Comparison of ENCODE assay signal across 1 cellular context in the genomic region with DNA sequence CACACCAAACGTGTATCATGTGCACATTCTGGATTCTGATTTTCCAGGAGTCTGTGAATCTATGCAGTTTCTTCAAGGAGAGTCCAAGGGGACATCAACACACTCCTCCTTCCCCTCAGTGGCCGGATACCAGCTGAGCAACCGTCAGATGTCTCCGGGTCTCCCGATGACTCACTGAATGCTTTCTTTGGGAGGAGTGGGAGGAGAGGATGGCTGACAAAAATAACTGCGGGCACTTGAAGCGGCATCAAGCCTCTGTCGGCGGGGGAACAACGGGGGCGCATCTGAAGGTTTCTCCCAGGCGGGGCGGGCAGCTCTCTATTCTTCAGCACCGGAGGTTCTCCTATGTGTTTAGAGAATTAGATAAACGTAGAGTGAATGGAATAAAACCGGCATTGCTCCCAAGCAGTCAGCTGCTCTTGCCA.
TF ChIP-seq lines count a peak whose summit lies in the region.

No MANE protein-coding gene starts in this region.

TF ChIP-seq in HEK293, 187 proteins besides CTCF, POLR2A, EP300 and RAD21 (continued from another document):
- TF ChIP-seq, protein P1, sequence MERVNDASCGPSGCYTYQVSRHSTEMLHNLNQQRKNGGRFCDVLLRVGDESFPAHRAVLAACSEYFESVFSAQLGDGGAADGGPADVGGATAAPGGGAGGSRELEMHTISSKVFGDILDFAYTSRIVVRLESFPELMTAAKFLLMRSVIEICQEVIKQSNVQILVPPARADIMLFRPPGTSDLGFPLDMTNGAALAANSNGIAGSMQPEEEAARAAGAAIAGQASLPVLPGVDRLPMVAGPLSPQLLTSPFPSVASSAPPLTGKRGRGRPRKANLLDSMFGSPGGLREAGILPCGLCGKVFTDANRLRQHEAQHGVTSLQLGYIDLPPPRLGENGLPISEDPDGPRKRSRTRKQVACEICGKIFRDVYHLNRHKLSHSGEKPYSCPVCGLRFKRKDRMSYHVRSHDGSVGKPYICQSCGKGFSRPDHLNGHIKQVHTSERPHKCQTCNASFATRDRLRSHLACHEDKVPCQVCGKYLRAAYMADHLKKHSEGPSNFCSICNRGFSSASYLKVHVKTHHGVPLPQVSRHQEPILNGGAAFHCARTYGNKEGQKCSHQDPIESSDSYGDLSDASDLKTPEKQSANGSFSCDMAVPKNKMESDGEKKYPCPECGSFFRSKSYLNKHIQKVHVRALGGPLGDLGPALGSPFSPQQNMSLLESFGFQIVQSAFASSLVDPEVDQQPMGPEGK (tag by site-specific recombination; IDR thresholded peaks at IDR 0.05) = peak; percentile 58
- TF ChIP-seq ZNF16 (tag by site-specific recombination; IDR thresholded peaks at IDR 0.05; ENCODE audit: low read depth) (no peak), ZNF600 (tag by site-specific recombination; IDR thresholded peaks at IDR 0.05) (no peak), RBAK (tag by site-specific recombination; IDR thresholded peaks at IDR 0.05) (no peak), ZNF544 (tag by site-specific recombination; IDR thresholded peaks at IDR 0.05) (no peak), SCRT1 (tag by site-specific recombination; IDR thresholded peaks at IDR 0.05; ENCODE audit: borderline replicate concordance) (no peak), HOXC10 (CRISPR knock-in tag; IDR thresholded peaks at IDR 0.05) (no peak), ZNF549 (tag by site-specific recombination; IDR thresholded peaks at IDR 0.05) (no peak), GLIS2 (tag by site-specific recombination; IDR thresholded peaks at IDR 0.05) (no peak), SP2 (tag by site-specific recombination; IDR thresholded peaks at IDR 0.05) (no peak), ZNF335 (tag by site-specific recombination; conservative IDR thresholded peaks at IDR 0.05) (peak; percentile 63), ZNF670 (tag by site-specific recombination; IDR thresholded peaks at IDR 0.05; ENCODE audit: low read depth) (no peak), ZNF660 (tag by site-specific recombination; IDR thresholded peaks at IDR 0.05) (peak; percentile 90), ZNF473 (tag by site-specific recombination; IDR thresholded peaks at IDR 0.05) (no peak), ZNF239 (tag by site-specific recombination; IDR thresholded peaks at IDR 0.05) (no peak), ZNF501 (tag by site-specific recombination; IDR thresholded peaks at IDR 0.05) (no peak), GLI2 (tag by site-specific recombination; IDR thresholded peaks at IDR 0.05; ENCODE audit: borderline replicate concordance, low read depth) (no peak), KLF1 (tag by site-specific recombination; IDR thresholded peaks at IDR 0.05) (peak; percentile 76), ZNF366 (tag by site-specific recombination; conservative IDR thresholded peaks at IDR 0.05) (peak; percentile 71), SETDB1 (IDR thresholded peaks at IDR 0.05; ENCODE audit: insufficient read length, low read length) (no peak), ZNF2 (tag by site-specific recombination; IDR thresholded peaks at IDR 0.05) (no peak), ZBTB21 (tag by site-specific recombination; IDR thresholded peaks at IDR 0.05) (no peak), ZNF48 (tag by site-specific recombination; IDR thresholded peaks at IDR 0.05) (no peak), ZNF394 (tag by site-specific recombination; IDR thresholded peaks at IDR 0.05; ENCODE audit: borderline replicate concordance) (peak; percentile 33; the same call in 1 of the 2 replicates), ZNF211 (tag by site-specific recombination; IDR thresholded peaks at IDR 0.05; ENCODE audit: low read depth) (no peak), ZIC2 (tag by site-specific recombination; IDR thresholded peaks at IDR 0.05) (peak; percentile 73), ZFHX2 (tag by site-specific recombination; conservative IDR thresholded peaks at IDR 0.05) (peak; percentile 90), ZNF654 (tag by site-specific recombination; IDR thresholded peaks at IDR 0.05; ENCODE audit: low read depth) (no peak), ZNF514 (tag by site-specific recombination; IDR thresholded peaks at IDR 0.05) (no peak), IKZF3 (tag by site-specific recombination; IDR thresholded peaks at IDR 0.05) (peak; percentile 76), ZEB2 (tag by site-specific recombination; IDR thresholded peaks at IDR 0.05) (peak; percentile 22; the same call in 1 of the 2 replicates), ZNF311 (tag by site-specific recombination; IDR thresholded peaks at IDR 0.05; ENCODE audit: borderline replicate concordance) (no peak)
- TF ChIP-seq, protein P2, sequence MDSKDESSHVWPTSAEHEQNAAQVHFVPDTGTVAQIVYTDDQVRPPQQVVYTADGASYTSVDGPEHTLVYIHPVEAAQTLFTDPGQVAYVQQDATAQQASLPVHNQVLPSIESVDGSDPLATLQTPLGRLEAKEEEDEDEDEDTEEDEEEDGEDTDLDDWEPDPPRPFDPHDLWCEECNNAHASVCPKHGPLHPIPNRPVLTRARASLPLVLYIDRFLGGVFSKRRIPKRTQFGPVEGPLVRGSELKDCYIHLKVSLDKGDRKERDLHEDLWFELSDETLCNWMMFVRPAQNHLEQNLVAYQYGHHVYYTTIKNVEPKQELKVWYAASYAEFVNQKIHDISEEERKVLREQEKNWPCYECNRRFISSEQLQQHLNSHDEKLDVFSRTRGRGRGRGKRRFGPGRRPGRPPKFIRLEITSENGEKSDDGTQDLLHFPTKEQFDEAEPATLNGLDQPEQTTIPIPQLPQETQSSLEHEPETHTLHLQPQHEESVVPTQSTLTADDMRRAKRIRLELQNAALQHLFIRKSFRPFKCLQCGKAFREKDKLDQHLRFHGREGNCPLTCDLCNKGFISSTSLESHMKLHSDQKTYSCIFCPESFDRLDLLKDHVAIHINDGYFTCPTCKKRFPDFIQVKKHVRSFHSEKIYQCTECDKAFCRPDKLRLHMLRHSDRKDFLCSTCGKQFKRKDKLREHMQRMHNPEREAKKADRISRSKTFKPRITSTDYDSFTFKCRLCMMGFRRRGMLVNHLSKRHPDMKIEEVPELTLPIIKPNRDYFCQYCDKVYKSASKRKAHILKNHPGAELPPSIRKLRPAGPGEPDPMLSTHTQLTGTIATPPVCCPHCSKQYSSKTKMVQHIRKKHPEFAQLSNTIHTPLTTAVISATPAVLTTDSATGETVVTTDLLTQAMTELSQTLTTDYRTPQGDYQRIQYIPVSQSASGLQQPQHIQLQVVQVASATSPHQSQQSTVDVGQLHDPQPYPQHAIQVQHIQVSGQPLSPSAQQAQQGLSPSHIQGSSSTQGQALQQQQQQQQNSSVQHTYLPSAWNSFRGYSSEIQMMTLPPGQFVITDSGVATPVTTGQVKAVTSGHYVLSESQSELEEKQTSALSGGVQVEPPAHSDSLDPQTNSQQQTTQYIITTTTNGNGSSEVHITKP (tag by site-specific recombination; IDR thresholded peaks at IDR 0.05) = peak; percentile 20; the same call in 1 of the 2 replicates
- TF ChIP-seq, protein P3, sequence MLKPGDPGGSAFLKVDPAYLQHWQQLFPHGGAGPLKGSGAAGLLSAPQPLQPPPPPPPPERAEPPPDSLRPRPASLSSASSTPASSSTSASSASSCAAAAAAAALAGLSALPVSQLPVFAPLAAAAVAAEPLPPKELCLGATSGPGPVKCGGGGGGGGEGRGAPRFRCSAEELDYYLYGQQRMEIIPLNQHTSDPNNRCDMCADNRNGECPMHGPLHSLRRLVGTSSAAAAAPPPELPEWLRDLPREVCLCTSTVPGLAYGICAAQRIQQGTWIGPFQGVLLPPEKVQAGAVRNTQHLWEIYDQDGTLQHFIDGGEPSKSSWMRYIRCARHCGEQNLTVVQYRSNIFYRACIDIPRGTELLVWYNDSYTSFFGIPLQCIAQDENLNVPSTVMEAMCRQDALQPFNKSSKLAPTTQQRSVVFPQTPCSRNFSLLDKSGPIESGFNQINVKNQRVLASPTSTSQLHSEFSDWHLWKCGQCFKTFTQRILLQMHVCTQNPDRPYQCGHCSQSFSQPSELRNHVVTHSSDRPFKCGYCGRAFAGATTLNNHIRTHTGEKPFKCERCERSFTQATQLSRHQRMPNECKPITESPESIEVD (tag by site-specific recombination; IDR thresholded peaks at IDR 0.05) = no peak
- TF ChIP-seq, protein P4, sequence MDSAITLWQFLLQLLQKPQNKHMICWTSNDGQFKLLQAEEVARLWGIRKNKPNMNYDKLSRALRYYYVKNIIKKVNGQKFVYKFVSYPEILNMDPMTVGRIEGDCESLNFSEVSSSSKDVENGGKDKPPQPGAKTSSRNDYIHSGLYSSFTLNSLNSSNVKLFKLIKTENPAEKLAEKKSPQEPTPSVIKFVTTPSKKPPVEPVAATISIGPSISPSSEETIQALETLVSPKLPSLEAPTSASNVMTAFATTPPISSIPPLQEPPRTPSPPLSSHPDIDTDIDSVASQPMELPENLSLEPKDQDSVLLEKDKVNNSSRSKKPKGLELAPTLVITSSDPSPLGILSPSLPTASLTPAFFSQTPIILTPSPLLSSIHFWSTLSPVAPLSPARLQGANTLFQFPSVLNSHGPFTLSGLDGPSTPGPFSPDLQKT (IDR thresholded peaks at IDR 0.05; ENCODE audit: borderline replicate concordance, low read depth, low read length) = no peak
- TF ChIP-seq, protein P5, sequence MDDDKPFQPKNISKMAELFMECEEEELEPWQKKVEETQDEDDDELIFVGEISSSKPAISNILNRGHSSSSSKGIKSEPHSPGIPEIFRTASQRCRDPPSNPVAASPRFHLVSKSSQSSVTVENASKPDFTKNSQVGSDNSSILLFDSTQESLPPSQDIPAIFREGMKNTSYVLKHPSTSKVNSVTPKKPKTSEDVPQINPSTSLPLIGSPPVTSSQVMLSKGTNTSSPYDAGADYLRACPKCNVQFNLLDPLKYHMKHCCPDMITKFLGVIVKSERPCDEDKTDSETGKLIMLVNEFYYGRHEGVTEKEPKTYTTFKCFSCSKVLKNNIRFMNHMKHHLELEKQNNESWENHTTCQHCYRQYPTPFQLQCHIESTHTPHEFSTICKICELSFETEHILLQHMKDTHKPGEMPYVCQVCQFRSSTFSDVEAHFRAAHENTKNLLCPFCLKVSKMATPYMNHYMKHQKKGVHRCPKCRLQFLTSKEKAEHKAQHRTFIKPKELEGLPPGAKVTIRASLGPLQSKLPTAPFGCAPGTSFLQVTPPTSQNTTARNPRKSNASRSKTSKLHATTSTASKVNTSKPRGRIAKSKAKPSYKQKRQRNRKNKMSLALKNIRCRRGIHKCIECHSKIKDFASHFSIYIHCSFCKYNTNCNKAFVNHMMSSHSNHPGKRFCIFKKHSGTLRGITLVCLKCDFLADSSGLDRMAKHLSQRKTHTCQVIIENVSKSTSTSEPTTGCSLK (tag by site-specific recombination; IDR thresholded peaks at IDR 0.05) = no peak
- TF ChIP-seq, protein P6, sequence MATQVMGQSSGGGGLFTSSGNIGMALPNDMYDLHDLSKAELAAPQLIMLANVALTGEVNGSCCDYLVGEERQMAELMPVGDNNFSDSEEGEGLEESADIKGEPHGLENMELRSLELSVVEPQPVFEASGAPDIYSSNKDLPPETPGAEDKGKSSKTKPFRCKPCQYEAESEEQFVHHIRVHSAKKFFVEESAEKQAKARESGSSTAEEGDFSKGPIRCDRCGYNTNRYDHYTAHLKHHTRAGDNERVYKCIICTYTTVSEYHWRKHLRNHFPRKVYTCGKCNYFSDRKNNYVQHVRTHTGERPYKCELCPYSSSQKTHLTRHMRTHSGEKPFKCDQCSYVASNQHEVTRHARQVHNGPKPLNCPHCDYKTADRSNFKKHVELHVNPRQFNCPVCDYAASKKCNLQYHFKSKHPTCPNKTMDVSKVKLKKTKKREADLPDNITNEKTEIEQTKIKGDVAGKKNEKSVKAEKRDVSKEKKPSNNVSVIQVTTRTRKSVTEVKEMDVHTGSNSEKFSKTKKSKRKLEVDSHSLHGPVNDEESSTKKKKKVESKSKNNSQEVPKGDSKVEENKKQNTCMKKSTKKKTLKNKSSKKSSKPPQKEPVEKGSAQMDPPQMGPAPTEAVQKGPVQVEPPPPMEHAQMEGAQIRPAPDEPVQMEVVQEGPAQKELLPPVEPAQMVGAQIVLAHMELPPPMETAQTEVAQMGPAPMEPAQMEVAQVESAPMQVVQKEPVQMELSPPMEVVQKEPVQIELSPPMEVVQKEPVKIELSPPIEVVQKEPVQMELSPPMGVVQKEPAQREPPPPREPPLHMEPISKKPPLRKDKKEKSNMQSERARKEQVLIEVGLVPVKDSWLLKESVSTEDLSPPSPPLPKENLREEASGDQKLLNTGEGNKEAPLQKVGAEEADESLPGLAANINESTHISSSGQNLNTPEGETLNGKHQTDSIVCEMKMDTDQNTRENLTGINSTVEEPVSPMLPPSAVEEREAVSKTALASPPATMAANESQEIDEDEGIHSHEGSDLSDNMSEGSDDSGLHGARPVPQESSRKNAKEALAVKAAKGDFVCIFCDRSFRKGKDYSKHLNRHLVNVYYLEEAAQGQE (tag by site-specific recombination; IDR thresholded peaks at IDR 0.05) = no peak
- TF ChIP-seq, protein P7, sequence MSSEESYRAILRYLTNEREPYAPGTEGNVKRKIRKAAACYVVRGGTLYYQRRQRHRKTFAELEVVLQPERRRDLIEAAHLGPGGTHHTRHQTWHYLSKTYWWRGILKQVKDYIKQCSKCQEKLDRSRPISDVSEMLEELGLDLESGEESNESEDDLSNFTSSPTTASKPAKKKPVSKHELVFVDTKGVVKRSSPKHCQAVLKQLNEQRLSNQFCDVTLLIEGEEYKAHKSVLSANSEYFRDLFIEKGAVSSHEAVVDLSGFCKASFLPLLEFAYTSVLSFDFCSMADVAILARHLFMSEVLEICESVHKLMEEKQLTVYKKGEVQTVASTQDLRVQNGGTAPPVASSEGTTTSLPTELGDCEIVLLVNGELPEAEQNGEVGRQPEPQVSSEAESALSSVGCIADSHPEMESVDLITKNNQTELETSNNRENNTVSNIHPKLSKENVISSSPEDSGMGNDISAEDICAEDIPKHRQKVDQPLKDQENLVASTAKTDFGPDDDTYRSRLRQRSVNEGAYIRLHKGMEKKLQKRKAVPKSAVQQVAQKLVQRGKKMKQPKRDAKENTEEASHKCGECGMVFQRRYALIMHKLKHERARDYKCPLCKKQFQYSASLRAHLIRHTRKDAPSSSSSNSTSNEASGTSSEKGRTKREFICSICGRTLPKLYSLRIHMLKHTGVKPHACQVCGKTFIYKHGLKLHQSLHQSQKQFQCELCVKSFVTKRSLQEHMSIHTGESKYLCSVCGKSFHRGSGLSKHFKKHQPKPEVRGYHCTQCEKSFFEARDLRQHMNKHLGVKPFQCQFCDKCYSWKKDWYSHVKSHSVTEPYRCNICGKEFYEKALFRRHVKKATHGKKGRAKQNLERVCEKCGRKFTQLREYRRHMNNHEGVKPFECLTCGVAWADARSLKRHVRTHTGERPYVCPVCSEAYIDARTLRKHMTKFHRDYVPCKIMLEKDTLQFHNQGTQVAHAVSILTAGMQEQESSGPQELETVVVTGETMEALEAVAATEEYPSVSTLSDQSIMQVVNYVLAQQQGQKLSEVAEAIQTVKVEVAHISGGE (tag by site-specific recombination; conservative IDR thresholded peaks at IDR 0.05; ENCODE audit: low read depth) = peak; percentile 93
